30 cellular contexts compared by ENCODE assay signal in the genomic region with DNA sequence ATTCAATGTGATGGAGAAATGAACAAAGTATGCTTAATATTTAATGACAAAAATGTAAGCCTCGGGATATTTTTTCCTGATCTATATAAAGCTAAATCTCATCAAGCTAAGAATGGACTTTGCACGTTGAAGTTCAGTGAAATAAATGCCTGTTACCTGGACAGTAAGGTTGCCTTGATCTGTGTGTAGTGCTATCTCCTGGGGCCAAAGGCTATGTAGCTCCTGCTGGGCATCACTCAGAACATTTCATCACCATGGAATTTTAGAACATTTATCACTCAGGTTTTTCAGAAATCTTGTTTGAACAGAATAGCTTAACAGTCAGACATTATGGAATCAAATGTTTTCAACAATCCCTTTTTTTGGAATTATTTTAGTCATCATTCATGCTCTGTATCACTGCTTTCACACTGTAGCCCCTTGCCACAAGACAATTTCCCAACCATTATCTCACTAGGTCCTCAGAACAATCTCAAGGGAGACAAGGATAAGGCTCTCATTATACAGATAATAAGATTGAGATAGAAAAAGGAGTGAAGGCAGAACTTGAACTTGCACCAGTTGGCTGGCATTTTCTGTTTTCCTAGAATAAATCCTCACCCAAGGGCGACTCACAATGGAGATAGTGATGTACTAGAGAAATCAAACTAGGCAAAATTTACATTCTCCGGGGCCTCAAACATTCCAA. TPM values are rescaled to one million over a fixed set of nuclear protein-coding genes. Genes with fewer than 3 reads are reported as not detected.
"Had no signal": no experiment of that assay in that cellular context is flagged by ENCODE, and none has a peak within 500 bp of the region (broad histone marks: within the 10 kb centered on the region; RNA-seq: fewer than 3 reads in every experiment).

No MANE protein-coding gene starts in this region.

- H3K27ac ChIP-seq: epithelial cell of prostate, esophagus squamous epithelium, gastrocnemius medialis, heart right ventricle, left ventricle myocardium inferior, lower lobe of right lung had no signal

- H3K4me1 Mint-ChIP-seq: endodermal cell, mesothelial cell of epicardium had no signal

- H3K4me3 ChIP-seq: esophagus squamous epithelium, gastrocnemius medialis, heart right ventricle, left ventricle myocardium inferior, lower lobe of right lung, mucosa of descending colon had no signal

- DNase-seq: cortex of kidney; effector CD8-positive, alpha-beta T cell; effector memory CD8-positive, alpha-beta T cell; endodermal cell; erythroblast; esophagus squamous epithelium; foreskin fibroblast; foreskin melanocyte; gastrocnemius medialis; glutamatergic neuron; head of caudate nucleus; heart right ventricle; hippocampal formation; left cardiac atrium; left ventricle myocardium inferior; lower lobe of right lung; mesenchymal stem cell; mucosa of descending colon had no signal

- H3K36me3 Mint-ChIP-seq: mesothelial cell of epicardium had no signal

- H3K27ac Mint-ChIP-seq: effector memory CD8-positive, alpha-beta T cell; endodermal cell; mesothelial cell of epicardium had no signal

- H3K36me3 ChIP-seq: esophagus squamous epithelium, gastrocnemius medialis, heart right ventricle, left ventricle myocardium inferior, lower lobe of right lung had no signal

- H3K27me3 Mint-ChIP-seq: dendritic cell treated with granulocyte-macrophage colony-stimulating factor and Interleukin-4, amounts not matched to agents 40 ng/mL and 50 ng/mL, for 4 days had no signal

- H3K9me3 ChIP-seq: esophagus squamous epithelium, gastrocnemius medialis, lower lobe of right lung, mucosa of descending colon had no signal

- H3K27me3 ChIP-seq: esophagus squamous epithelium, gastrocnemius medialis, heart right ventricle had no signal

- H3K4me3 Mint-ChIP-seq: dendritic cell treated with granulocyte-macrophage colony-stimulating factor and Interleukin-4, amounts not matched to agents 40 ng/mL and 50 ng/mL, for 4 days; effector memory CD8-positive, alpha-beta T cell; endodermal cell; mesothelial cell of epicardium had no signal

- H3K9me3 Mint-ChIP-seq: effector memory CD8-positive, alpha-beta T cell had no signal

- ATAC-seq: effector memory CD8-positive, alpha-beta T cell; esophagus mucosa; gastrocnemius medialis; heart right ventricle; left cardiac atrium; lower lobe of right lung; mucosa of descending colon had no signal

- H3K4me1 ChIP-seq: esophagus squamous epithelium, gastrocnemius medialis, left ventricle myocardium inferior, lower lobe of right lung had no signal

RNA-seq across cellular contexts. Expression of a gene that starts 3.7 kb away (rescaled TPM):
- total RNA-seq: dermis microvascular lymphatic vessel endothelial cell, endodermal cell, esophagus mucosa, esophagus squamous epithelium, gastrocnemius medialis, glomerular endothelial cell, heart right ventricle, kidney epithelial cell, left cardiac atrium, left ventricle myocardium inferior, lower leg skin, lower lobe of right lung, lung microvascular endothelial cell, mesenteric fat pad, mesothelial cell of epicardium, mucosa of descending colon, myocyte had no signal
- polyA plus RNA-seq: heart right ventricle, keratinocyte had no signal

RNA-seq across cellular contexts. Expression of a gene that starts 11.2 kb away (rescaled TPM):
- total RNA-seq: dermis microvascular lymphatic vessel endothelial cell, endodermal cell, esophagus mucosa, esophagus squamous epithelium, gastrocnemius medialis, glomerular endothelial cell, heart right ventricle, kidney epithelial cell, left cardiac atrium, left ventricle myocardium inferior, lower leg skin, lower lobe of right lung, lung microvascular endothelial cell, mesenteric fat pad, mesothelial cell of epicardium, mucosa of descending colon, myocyte had no signal
- polyA plus RNA-seq: heart right ventricle, keratinocyte had no signal
